In genomic region chr2:183079335-183079775, GRCh38 we compare ENCODE assay signal across 8 cellular contexts. TPM values are rescaled to one million over a fixed set of nuclear protein-coding genes. Genes with fewer than 3 reads are reported as not detected.
DNase-seq lines count a peak whose midpoint lies in the region; ATAC-seq, FAIRE-seq and TF ChIP-seq lines count a peak whose summit lies in the region.

No MANE protein-coding gene starts in this region.

- H3K4me1 ChIP-seq in GM12878 (ENCODE audit: control insufficient read depth, insufficient read depth, low read length) = no peaks in the 10 kb centered on the region
- peaks cover 0 to 13% (median 3%) of the 10 kb centered on the region in 4 donors for H3K4me1 ChIP-seq in liver (ENCODE audit: control insufficient read depth in 4 of 4, insufficient read depth in 4 of 4, low read length in 3 of 4)
- no peaks in the 10 kb centered on the region for H3K4me1 ChIP-seq in thymus (ENCODE audit: control insufficient read depth, insufficient read depth, low read length)

- H3K79me2 ChIP-seq in GM12878 (ENCODE audit: control insufficient read depth, insufficient read depth, low read length) = no peaks in the 10 kb centered on the region

- TF ChIP-seq CTCF in GM12878 (IDR thresholded peaks at IDR 0.05 in 2 of 3, conservative IDR thresholded peaks at IDR 0.05 in 1 of 3; ENCODE audit: control insufficient read depth in 2 of 3, extremely low read depth in 1 of 3, insufficient read depth in 1 of 3, low read depth in 3 of 3, low read length in 3 of 3) (no peak), liver (IDR thresholded peaks at IDR 0.05; ENCODE audit: low read depth, low read length, missing input control) (no peak)

- no peaks in the 10 kb centered on the region for H3K27me3 Mint-ChIP-seq in T-helper 2 cell treated with Interferon-gamma antibody and Interleukin-4, amounts not matched to agents 5 μg/mL and 100 μg/mL, for 36 hours (ENCODE audit: low read depth)

- intact Hi-C loops in GM12878 (cut with micrococcal nuclease; ENCODE audit: unreplicated experiment) = no loop called here

- no peaks in the 10 kb centered on the region for H3K9me3 Mint-ChIP-seq in T-helper 2 cell treated with Interferon-gamma antibody and Interleukin-4, amounts not matched to agents 5 μg/mL and 100 μg/mL, for 36 hours

- H3K4me3 ChIP-seq in GM12878 (peak overlapping the region; percentile 82), liver (ENCODE audit: low read depth in 1 of 3, low read length in 3 of 3) (peak overlapping the region; percentile 70 to 96 (median 93)), thymus (ENCODE audit: low read length) (peak overlapping the region; percentile 73)

- H3K9me3 ChIP-seq in GM12878 (replicated peaks; ENCODE audit: control insufficient read depth, insufficient read depth, low read length) (no peaks in the 10 kb centered on the region), liver (ENCODE audit: control insufficient read depth in 4 of 4, low read length in 3 of 4) (no peaks in the 10 kb centered on the region), thymus (ENCODE audit: control insufficient read depth) (no peaks in the 10 kb centered on the region)

- TF ChIP-seq RAD21 in GM12878 (IDR thresholded peaks at IDR 0.05; ENCODE audit: insufficient read depth, low read depth, low read length) = no peak
- TF ChIP-seq RAD21 in liver (IDR thresholded peaks at IDR 0.05) = no peak

- peak overlapping the region; percentile 57; the same call in 1 of the 2 replicates for H3K9ac ChIP-seq in GM12878 (ENCODE audit: control insufficient read depth, insufficient read depth, low read length)
- peak overlapping the region; percentile 32 to 97 for H3K9ac ChIP-seq in liver (ENCODE audit: low read depth in 1 of 2, low read length in 2 of 2)

- in situ Hi-C loops in GM12878 (cut with MboI) = no loop called here

- CTCF ChIA-PET in GM12878 (lab: Yijun Ruan, JAX) = interaction anchor here (0.5 to 1.4 kb wide), 6 partner anchors 10 to 99 kb away, joined by 3 to 6 read pairs (median 4); partner anchors contain the start of gene NUP35

- H3K36me3 ChIP-seq in GM12878 (ENCODE audit: control insufficient read depth in 2 of 2, insufficient read depth in 2 of 2, low read length in 1 of 2) (no peaks in the 10 kb centered on the region), liver (ENCODE audit: control insufficient read depth in 4 of 4, insufficient read depth in 3 of 4, low read depth in 1 of 4, low read length in 3 of 4) (no peaks in the 10 kb centered on the region), thymus (ENCODE audit: control insufficient read depth, insufficient read depth) (no peaks in the 10 kb centered on the region)

- WGBS in GM12878 (ENCODE audit: insufficient coverage, insufficient replicate concordance, low lambda C conversion rate, missing lambda C conversion rate) = 49% methylated on average over 8 of the region's 8 CpGs
- WGBS in liver = 61% methylated on average over 8 of the region's 8 CpGs
- WGBS in thymus = 61% methylated on average over 8 of the region's 8 CpGs

- POLR2A ChIA-PET in GM12878 (lab: Charles Lee) = interaction anchor here (1.7 kb wide), 1 partner anchor 46 kb away, joined by 4 read pairs; no protein-coding TSS in a partner anchor

- no peaks in the 10 kb centered on the region; a peak in 2 of 4 replicates for H3K27me3 ChIP-seq in GM12878 (replicated peaks in 1 of 2; ENCODE audit: control insufficient read depth in 2 of 2, insufficient read depth in 2 of 2, low read length in 1 of 2)
- H3K27me3 ChIP-seq in liver (ENCODE audit: control insufficient read depth in 4 of 4, insufficient read depth in 4 of 4, low read length in 3 of 4) = no peaks in the 10 kb centered on the region
- peaks cover 3% of the 10 kb centered on the region for H3K27me3 ChIP-seq in thymus (ENCODE audit: control insufficient read depth, insufficient read depth)

- peak; percentile 57 for FAIRE-seq in GM12878 (lab: Jason Lieb, UNC)

- BruUV-seq in GM12878 (replicated peaks; lab: Mats Ljungman, UMichigan) = no TSS peak

- ATAC-seq in HG03571 (IDR thresholded peaks at IDR 0.05; ENCODE audit: unreplicated experiment) (peak; percentile 16), GM12878 (no peak), GM21717 (IDR thresholded peaks at IDR 0.05; ENCODE audit: unreplicated experiment) (no peak)

- TF ChIP-seq POLR2A in GM12878 (IDR thresholded peaks at IDR 0.05; ENCODE audit: low read depth, low read length) = no peak

- SMC1A ChIA-PET in GM12878 (lab: Charles Lee; ENCODE audit: uncharacterized antibody, unreplicated experiment) = interaction anchor here (1.0 to 2.6 kb wide), 8 partner anchors 12 to 838 kb away, joined by 3 to 11 read pairs (median 4); no protein-coding TSS in a partner anchor

- H3K36me3 Mint-ChIP-seq in T-helper 2 cell treated with Interferon-gamma antibody and Interleukin-4, amounts not matched to agents 5 μg/mL and 100 μg/mL, for 36 hours (ENCODE audit: low read depth) = no peaks in the 10 kb centered on the region

- peak overlapping the region; percentile 94 for H3K4me3 Mint-ChIP-seq in T-helper 2 cell treated with Interferon-gamma antibody and Interleukin-4, amounts not matched to agents 5 μg/mL and 100 μg/mL, for 36 hours

- H3K27ac Mint-ChIP-seq in T-helper 2 cell treated with Interferon-gamma antibody and Interleukin-4, amounts not matched to agents 5 μg/mL and 100 μg/mL, for 36 hours = no peak overlapping the region

- H3K27ac ChIP-seq in GM12878 (ENCODE audit: control insufficient read depth, insufficient read depth) = no peak overlapping the region
- H3K27ac ChIP-seq in liver (ENCODE audit: low read depth in 1 of 2, low read length in 2 of 2) = peak overlapping the region; percentile 80 to 83
- H3K27ac ChIP-seq in thymus (ENCODE audit: low read depth) = no peak overlapping the region

- no peak for TF ChIP-seq EP300 in GM12878 (IDR thresholded peaks at IDR 0.05; ENCODE audit: borderline replicate concordance in 1 of 2, control insufficient read depth in 1 of 2, low read depth in 2 of 2, low read length in 2 of 2)

- peak overlapping the region; percentile 86 for H3K4me2 ChIP-seq in GM12878 (ENCODE audit: control insufficient read depth, insufficient read depth)

- peaks cover 13% of the 10 kb centered on the region for H3K4me1 Mint-ChIP-seq in T-helper 2 cell treated with Interferon-gamma antibody and Interleukin-4, amounts not matched to agents 5 μg/mL and 100 μg/mL, for 36 hours (ENCODE audit: low read depth)

- H2AFZ ChIP-seq in GM12878 (ENCODE audit: control insufficient read depth, low read depth, low read length) = peak overlapping the region; percentile 87

- H4K20me1 ChIP-seq in GM12878 (ENCODE audit: control insufficient read depth, insufficient read depth) = no peaks in the 10 kb centered on the region

- DNase-seq in T-helper 2 cell treated with Interferon-gamma antibody and Interleukin-4, amounts not matched to agents 5 μg/mL and 100 μg/mL, for 36 hours (ENCODE audit: low spot score) = no peak
- DNase-seq in T-helper 2 cell (no peak), GM12878 (ENCODE audit: low read depth, low spot score) (no peak)
- no peak for DNase-seq in activated CD4-positive, alpha-beta T cell treated with anti-CD3 and anti-CD28 coated beads, Interleukin-2, amount 50 U/mL, for 48 hours

- RAD21 ChIA-PET in GM12878 (lab: Charles Lee; ENCODE audit: unreplicated experiment) = interaction anchor here (0.9 kb wide), 1 partner anchor 13 kb away, joined by 3 read pairs; no protein-coding TSS in a partner anchor

RNA-seq across cellular contexts. Expression of gene DUSP19, which starts 0.8 kb away (rescaled TPM):
- total RNA-seq in GM12878 (2013; cell fraction: nucleolus; rRNA removed) = 0.78 and 0.81 TPM in 2 replicates
- 0.56 and 0.65 TPM in 2 replicates for total RNA-seq in GM12878 (2014; rRNA removed)
- total RNA-seq in GM12878 (2014; rRNA removed; fragmentation: Illumina TruSeq; extraction: Trizol) = 0.46 and 0.72 TPM in 2 replicates
- total RNA-seq in GM12878 (2021) = 0.51 and 0.80 TPM in 2 replicates
- polyA plus RNA-seq in GM12878 (2011; ENCODE audit: low read depth) = 0.76 TPM
- polyA plus RNA-seq in GM12878 (2011; rRNA removed) = 1.7 and 2.8 TPM in 2 replicates
- polyA plus RNA-seq in GM12878 (2011; cell fraction: cytosol; rRNA removed) = 0.57 and 0.76 TPM in 2 replicates
- polyA plus RNA-seq in GM12878 (2011; cell fraction: nucleus; rRNA removed) = 0.16 and 0.54 TPM in 2 replicates
- 0.73 and 1.2 TPM in 2 replicates for polyA plus RNA-seq in GM12878 (2012)
- polyA plus RNA-seq in GM12878 (2014; fragmentation: Illumina TruSeq; extraction: Trizol) = 0.16 and 0.19 TPM in 2 replicates
- polyA plus RNA-seq in GM12878 (2014; fragmentation: Nextera tagmentation; extraction: Ambion mirVana) = under 1 TPM; 0.18 to 0.58 TPM
- 0.10 and 0.58 TPM in 2 replicates for polyA plus RNA-seq in GM12878 (2014; rRNA removed)
- under 1 TPM; 0.56 to 0.81 TPM for polyA plus RNA-seq in GM12878 (2016; fragmentation: Nextera tagmentation; extraction: Ambion mirVana)
- 1.3 and 1.9 TPM in 2 replicates for polyA minus RNA-seq in GM12878 (2011; rRNA and poly(A)+ RNA removed)
- polyA minus RNA-seq in GM12878 (2011; cell fraction: cytosol; rRNA and poly(A)+ RNA removed) = 0.40 and 0.83 TPM in 2 replicates
- polyA minus RNA-seq in GM12878 (2011; cell fraction: nucleus; rRNA and poly(A)+ RNA removed) = 1.1 and 1.3 TPM in 2 replicates
- total RNA-seq in liver = 1 to 10 TPM; 1.1 to 2.2 TPM
- under 1 TPM; 0.27 to 0.28 TPM for polyA plus RNA-seq in liver
- polyA plus RNA-seq in thymus = 2.0 TPM

RNA-seq across cellular contexts. Expression of gene NCKAP1, which starts 41.1 kb away (rescaled TPM):
- total RNA-seq in GM12878 (2013; cell fraction: nucleolus; rRNA removed) = 5.4 and 5.6 TPM in 2 replicates
- total RNA-seq in GM12878 (2014; rRNA removed) (0.71 and 1.5 TPM in 2 replicates), GM12878 (2014; rRNA removed; fragmentation: Illumina TruSeq; extraction: Trizol) (1.1 and 1.3 TPM in 2 replicates), GM12878 (2021) (0.93 and 1.3 TPM in 2 replicates), liver (10 to 100 TPM; 26.4 to 64.2 TPM)
- polyA plus RNA-seq in GM12878 (2011; ENCODE audit: low read depth) = 0.93 TPM
- polyA plus RNA-seq in GM12878 (2011; rRNA removed) (0.09 and 0.11 TPM in 2 replicates), GM12878 (2014; fragmentation: Illumina TruSeq; extraction: Trizol) (0.82 and 0.93 TPM in 2 replicates), GM12878 (2014; fragmentation: Nextera tagmentation; extraction: Ambion mirVana) (under 1 TPM; 0.31 to 0.37 TPM), GM12878 (2014; rRNA removed) (0.55 and 0.61 TPM in 2 replicates), GM12878 (2016; fragmentation: Nextera tagmentation; extraction: Ambion mirVana) (under 1 TPM; 0.30 to 0.48 TPM), liver (10 to 100 TPM; 16.1 to 22.3 TPM), thymus (36.8 TPM)
- 0.02 TPM in 1 of 2 replicates, not detected in the other for polyA plus RNA-seq in GM12878 (2011; cell fraction: cytosol; rRNA removed)
- polyA plus RNA-seq in GM12878 (2011; cell fraction: nucleus; rRNA removed) = not detected in 2 replicates
- 1.6 and 1.8 TPM in 2 replicates for polyA plus RNA-seq in GM12878 (2012)
- polyA minus RNA-seq in GM12878 (2011; rRNA and poly(A)+ RNA removed) = 0.07 TPM in 1 of 2 replicates, not detected in the other
- polyA minus RNA-seq in GM12878 (2011; cell fraction: cytosol; rRNA and poly(A)+ RNA removed) = 0.40 and 4.8 TPM in 2 replicates
- polyA minus RNA-seq in GM12878 (2011; cell fraction: nucleus; rRNA and poly(A)+ RNA removed) = 0.38 and 0.60 TPM in 2 replicates

RNA-seq across cellular contexts. Expression of gene NUP35, which starts 44.9 kb away (rescaled TPM):
- total RNA-seq in GM12878 (2013; cell fraction: nucleolus; rRNA removed) = 70.1 and 80.2 TPM in 2 replicates
- total RNA-seq in GM12878 (2014; rRNA removed) (21.4 and 26.0 TPM in 2 replicates), GM12878 (2014; rRNA removed; fragmentation: Illumina TruSeq; extraction: Trizol) (29.1 and 30.8 TPM in 2 replicates), GM12878 (2021) (20.0 and 24.8 TPM in 2 replicates), liver (10 to 100 TPM; 13.4 to 15.0 TPM)
- polyA plus RNA-seq in GM12878 (2011; ENCODE audit: low read depth) = 10.0 TPM
- polyA plus RNA-seq in GM12878 (2011; rRNA removed) (32.0 and 37.9 TPM in 2 replicates), GM12878 (2014; fragmentation: Illumina TruSeq; extraction: Trizol) (25.3 and 33.9 TPM in 2 replicates), GM12878 (2014; fragmentation: Nextera tagmentation; extraction: Ambion mirVana) (10 to 100 TPM; 34.7 to 57.3 TPM), GM12878 (2014; rRNA removed) (17.3 and 22.2 TPM in 2 replicates), GM12878 (2016; fragmentation: Nextera tagmentation; extraction: Ambion mirVana) (10 to 100 TPM; 30.6 to 33.4 TPM), liver (1 to 10 TPM; 6.8 to 8.1 TPM), thymus (12.8 TPM)
- polyA plus RNA-seq in GM12878 (2011; cell fraction: cytosol; rRNA removed) = 17.0 and 19.1 TPM in 2 replicates
- polyA plus RNA-seq in GM12878 (2011; cell fraction: nucleus; rRNA removed) = 18.9 and 20.9 TPM in 2 replicates
- polyA plus RNA-seq in GM12878 (2012) = 7.7 and 11.5 TPM in 2 replicates
- 31.6 and 34.7 TPM in 2 replicates for polyA minus RNA-seq in GM12878 (2011; rRNA and poly(A)+ RNA removed)
- 7.9 and 12.2 TPM in 2 replicates for polyA minus RNA-seq in GM12878 (2011; cell fraction: cytosol; rRNA and poly(A)+ RNA removed)
- 38.6 and 52.5 TPM in 2 replicates for polyA minus RNA-seq in GM12878 (2011; cell fraction: nucleus; rRNA and poly(A)+ RNA removed)

Comparison
In these comparisons a context has a peak if more than half of its experiments do, and no peak if none do; other contexts are left out.
1. H3K27ac ChIP-seq: peak in liver (2 of 2); none in GM12878 (single experiment) and thymus (single experiment).
2. RNA of gene NCKAP1, which starts 41.1 kb away (polyA plus RNA-seq): 36.8 TPM in thymus (single experiment) and 16.1 to 22.3 TPM in liver; 0.02 to 1.8 TPM in GM12878; every median in the first group is over 4 times any median in the second.
3. Peak in every context shown above with its lines, with median percentiles within 50 percentile points of each other: H3K4me3 ChIP-seq.